ENCODE assay signal across 11 cellular contexts in the genomic region with DNA sequence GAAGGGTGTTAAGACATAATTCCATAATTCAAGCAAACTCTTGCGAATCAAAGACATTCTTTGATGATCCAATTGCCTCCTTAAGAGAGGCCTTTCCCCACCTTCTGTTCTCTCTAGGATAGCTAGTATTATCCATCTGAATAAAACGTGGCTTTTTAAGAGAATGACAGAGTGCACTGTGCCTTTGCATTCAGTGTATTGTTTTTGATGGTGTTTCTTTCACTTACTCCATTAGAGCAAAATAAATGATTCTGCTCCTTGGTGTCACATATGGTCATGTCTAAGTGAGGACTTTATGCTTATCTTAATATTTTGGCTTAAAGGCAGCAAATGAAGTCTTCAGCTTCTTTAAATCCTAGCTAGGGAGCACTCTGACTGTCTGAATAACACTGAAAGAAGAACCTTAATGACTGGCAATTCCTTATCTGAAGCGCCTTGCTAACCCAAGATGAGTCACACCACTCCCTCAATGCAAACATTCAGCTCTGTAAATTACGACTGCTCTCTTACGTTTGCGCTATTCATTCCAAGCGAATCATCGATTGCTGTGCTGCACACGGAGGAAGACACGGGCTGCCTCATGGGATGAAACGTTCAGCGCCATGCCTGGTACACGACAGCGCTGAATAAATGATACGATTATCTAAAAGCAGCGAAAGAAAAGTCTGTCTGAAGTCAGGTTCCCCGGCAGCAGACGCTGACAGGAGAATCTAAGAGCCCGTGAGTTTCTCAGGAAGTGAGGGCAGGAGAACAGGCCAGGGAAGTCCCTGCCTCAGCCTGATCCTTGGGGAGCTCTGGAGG. TPM values are rescaled to one million over a fixed set of nuclear protein-coding genes. Genes with fewer than 3 reads are reported as not detected.
DNase-seq lines count a peak whose midpoint lies in the region; ATAC-seq and TF ChIP-seq lines count a peak whose summit lies in the region.
"Had no signal": no experiment of that assay in that cellular context is flagged by ENCODE, and none has a peak within 500 bp of the region (broad histone marks: within the 10 kb centered on the region; RNA-seq: fewer than 3 reads in every experiment).

No MANE protein-coding gene starts in this region.

- H3K36me3 ChIP-seq in PC-3 (ENCODE audit: low read depth, low read length): no peaks in the 10 kb centered on the region
- no peaks in the 10 kb centered on the region for H3K36me3 ChIP-seq in CD8-positive, alpha-beta memory T cell (ENCODE audit: insufficient read depth, low read length)
- H3K36me3 ChIP-seq: stomach had no signal

- no peaks in the 10 kb centered on the region for H3K27me3 ChIP-seq in PC-3 (ENCODE audit: low read length)
- no peaks in the 10 kb centered on the region for H3K27me3 ChIP-seq in CD8-positive, alpha-beta memory T cell (ENCODE audit: insufficient read depth, low read length, poor library complexity, severe bottlenecking)

- H3K4me3 ChIP-seq in PC-3 (ENCODE audit: low read length): no peak overlapping the region
- no peak overlapping the region for H3K4me3 ChIP-seq in cardiac fibroblast (replicated peaks in 1 of 2; ENCODE audit: low read depth in 2 of 2, low read length in 2 of 2)
- no peak overlapping the region for H3K4me3 ChIP-seq in CD8-positive, alpha-beta memory T cell (ENCODE audit: low read length)
- H3K4me3 ChIP-seq: stomach had no signal

- DNase-seq in H4 (ENCODE audit: low spot score): peak; percentile 57
- peak; percentile 83 for DNase-seq in PC-3
- DNase-seq in cardiac fibroblast (ENCODE audit: low read depth in 2 of 2): peak; percentile 57 to 65
- DNase-seq in neural crest cell (ENCODE audit: low read depth, low spot score): no peak
- no peak for DNase-seq in CD8-positive, alpha-beta memory T cell
- DNase-seq: dermis blood vessel endothelial cell, stomach had no signal

- ATAC-seq in PC-3: peak; percentile 90
- ATAC-seq in GM18873 (IDR thresholded peaks at IDR 0.05; ENCODE audit: low FRiP score, unreplicated experiment): no peak
- no peak for ATAC-seq in GM21576 (IDR thresholded peaks at IDR 0.05; ENCODE audit: unreplicated experiment)

- no peaks in the 10 kb centered on the region for H3K9me3 ChIP-seq in PC-3 (ENCODE audit: low read length)
- H3K9me3 ChIP-seq in CD8-positive, alpha-beta memory T cell (ENCODE audit: low read length): no peaks in the 10 kb centered on the region
- H3K9me3 ChIP-seq: stomach had no signal

- BruUV-seq in PC-3 (replicated peaks; lab: Mats Ljungman, UMichigan): no TSS peak

- TF ChIP-seq CTCF in PC-3 (conservative IDR thresholded peaks at IDR 0.05; ENCODE audit: low read depth, low read length) (no peak), cardiac fibroblast (IDR thresholded peaks at IDR 0.05; ENCODE audit: low read depth, low read length) (no peak), neural crest cell (conservative IDR thresholded peaks at IDR 0.05) (no peak)

- CTCF ChIA-PET in PC-3 (lab: Charles Lee): interaction anchor here (0.6 kb wide), 1 partner anchor 401 kb away, joined by 3 read pairs; no protein-coding TSS in a partner anchor
- CTCF ChIA-PET in CD8-positive, alpha-beta memory T cell (lab: Charles Lee): no interaction called here

- H3K4me1 ChIP-seq in PC-3 (ENCODE audit: insufficient read depth, low read length): peaks cover 12% of the 10 kb centered on the region
- no peaks in the 10 kb centered on the region for H3K4me1 ChIP-seq in CD8-positive, alpha-beta memory T cell (ENCODE audit: insufficient read depth, low read length)
- H3K4me1 ChIP-seq: stomach had no signal

- no peaks in the 10 kb centered on the region for H3K79me2 ChIP-seq in PC-3 (ENCODE audit: low read length)

- H3K4me2 ChIP-seq in PC-3 (ENCODE audit: low read length): peak overlapping the region; percentile 48

- H3K9me2 ChIP-seq in PC-3 (replicated peaks; ENCODE audit: low read length): no peaks in the 10 kb centered on the region

- peak overlapping the region; percentile 19 for H3K27ac Mint-ChIP-seq in neural crest cell (ENCODE audit: unreplicated experiment)
- no peak overlapping the region for H3K27ac Mint-ChIP-seq in CD8-positive, alpha-beta memory T cell
- H3K27ac Mint-ChIP-seq: activated naive CD4-positive, alpha-beta T cell treated with anti-CD3 and anti-CD28 coated beads, Interleukin-2, amount 50 U/mL, for 24 hours had no signal

- peak overlapping the region; percentile 49 for H3K27ac ChIP-seq in PC-3 (ENCODE audit: low read length)
- no peak overlapping the region for H3K27ac ChIP-seq in CD8-positive, alpha-beta memory T cell (ENCODE audit: low read depth, low read length)
- H3K27ac ChIP-seq: C4-2B, stomach had no signal

- intact Hi-C loops in PC-3 (cut with micrococcal nuclease): no loop called here

- POLR2A ChIA-PET in PC-3 (lab: Charles Lee; ENCODE audit: unreplicated experiment): no interaction called here
- POLR2A ChIA-PET in CD8-positive, alpha-beta memory T cell (lab: Charles Lee): no interaction called here

- H3K36me3 Mint-ChIP-seq in neural crest cell (ENCODE audit: low read depth): no peaks in the 10 kb centered on the region
- H3K36me3 Mint-ChIP-seq in CD8-positive, alpha-beta memory T cell: no peaks in the 10 kb centered on the region
- H3K36me3 Mint-ChIP-seq: activated naive CD4-positive, alpha-beta T cell treated with anti-CD3 and anti-CD28 coated beads, Interleukin-2, amount 50 U/mL, for 24 hours had no signal

- no peaks in the 10 kb centered on the region for H3K27me3 Mint-ChIP-seq in neural crest cell (ENCODE audit: low read depth)
- H3K27me3 Mint-ChIP-seq in CD8-positive, alpha-beta memory T cell: peaks cover 12 to 13% of the 10 kb centered on the region in 2 donors

- H3K9ac ChIP-seq in PC-3 (ENCODE audit: low read length): peak overlapping the region; percentile 20; the same call in 1 of the 2 replicates

- no peaks in the 10 kb centered on the region for H4K20me1 ChIP-seq in PC-3 (ENCODE audit: low read length)

- H3K9me3 Mint-ChIP-seq in neural crest cell: peaks cover 4% of the 10 kb centered on the region
- H3K9me3 Mint-ChIP-seq in CD8-positive, alpha-beta memory T cell: no peaks in the 10 kb centered on the region
- H3K9me3 Mint-ChIP-seq: activated naive CD4-positive, alpha-beta T cell treated with anti-CD3 and anti-CD28 coated beads, Interleukin-2, amount 50 U/mL, for 24 hours had no signal

- no peak overlapping the region for H3K4me3 Mint-ChIP-seq in neural crest cell
- H3K4me3 Mint-ChIP-seq in CD8-positive, alpha-beta memory T cell: no peak overlapping the region
- H3K4me3 Mint-ChIP-seq: activated naive CD4-positive, alpha-beta T cell treated with anti-CD3 and anti-CD28 coated beads, Interleukin-2, amount 50 U/mL, for 24 hours had no signal

- peak overlapping the region; percentile 62 for H2AFZ ChIP-seq in PC-3 (ENCODE audit: low read length)

- H3F3A ChIP-seq in PC-3 (ENCODE audit: low read length, unreplicated experiment): no peaks in the 10 kb centered on the region

- peaks cover 4% of the 10 kb centered on the region for H3K4me1 Mint-ChIP-seq in neural crest cell
- peaks cover 2 to 7% (median 5%) of the 10 kb centered on the region in 3 donors for H3K4me1 Mint-ChIP-seq in CD8-positive, alpha-beta memory T cell
- H3K4me1 Mint-ChIP-seq: activated naive CD4-positive, alpha-beta T cell treated with anti-CD3 and anti-CD28 coated beads, Interleukin-2, amount 50 U/mL, for 24 hours had no signal

RNA-seq across cellular contexts. Expression of gene GEMIN8, which starts 35.1 kb away (rescaled TPM):
- 7.7 and 8.4 TPM in 2 replicates for total RNA-seq in H4 (2014; rRNA removed; shearing (Covaris generic))
- total RNA-seq in PC-3 (2014; rRNA removed) (6.3 and 8.3 TPM in 2 replicates), neural crest cell (12.8 and 14.4 TPM in 2 replicates)
- total RNA-seq in CD8-positive, alpha-beta memory T cell: 10 to 100 TPM; 10.4 to 13.3 TPM
- polyA plus RNA-seq in CD8-positive, alpha-beta memory T cell: 27.9 TPM

Comparison
In these comparisons a context has a peak if more than half of its experiments do, and no peak if none do; other contexts are left out.
1. DNase-seq: peak in H4 (single experiment), PC-3 (single experiment) and cardiac fibroblast (2 of 2); none in neural crest cell (single experiment) and CD8-positive, alpha-beta memory T cell (0 of 5).